In the genomic region with DNA sequence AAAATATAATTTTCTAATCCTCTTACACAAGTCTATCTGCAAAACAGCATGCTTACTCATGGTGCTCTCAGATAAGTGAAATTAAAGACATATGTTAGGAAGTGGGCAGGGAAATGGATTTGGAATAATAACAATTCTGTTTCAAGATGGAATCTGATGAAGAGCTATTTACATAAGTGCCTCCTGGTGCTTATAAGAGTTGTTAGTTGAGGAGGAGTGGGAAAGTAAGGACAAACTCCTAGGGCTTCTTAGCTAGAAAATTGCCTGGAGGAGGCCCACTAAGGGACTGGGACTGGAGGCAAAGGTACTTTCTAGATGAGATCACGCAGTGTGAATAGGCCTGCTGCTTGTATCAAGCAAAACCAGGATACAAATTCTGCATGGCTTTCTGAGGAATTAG, we compare ENCODE assay signal across 27 cellular contexts.
DNase-seq lines count a peak whose midpoint lies in the region; ATAC-seq and TF ChIP-seq lines count a peak whose summit lies in the region.
"Had no signal": no experiment of that assay in that cellular context is flagged by ENCODE, and none has a peak within 500 bp of the region (broad histone marks: within the 10 kb centered on the region; RNA-seq: fewer than 3 reads in every experiment).

No MANE protein-coding gene starts in this region.

- intact Hi-C loops in CD8-positive, alpha-beta T cell (cut with DNase I, micrococcal nuclease), result no loop called here

- H3K4me1 ChIP-seq in adipocyte (ENCODE audit: control insufficient read depth, insufficient read depth, low read length), result no peaks in the 10 kb centered on the region
- no peaks in the 10 kb centered on the region for H3K4me1 ChIP-seq in CD8-positive, alpha-beta T cell (ENCODE audit: insufficient read depth, low read length)
- H3K4me1 ChIP-seq: esophagus squamous epithelium, left lung, parathyroid adenoma, upper lobe of left lung had no signal

- H3K9ac ChIP-seq in adipocyte (ENCODE audit: low read length), result no peak overlapping the region
- H3K9ac ChIP-seq: parathyroid adenoma had no signal

- H3K4me3 Mint-ChIP-seq in CD8-positive, alpha-beta T cell, result no peak overlapping the region
- no peak overlapping the region for H3K4me3 Mint-ChIP-seq in glutamatergic neuron (ENCODE audit: unreplicated experiment)
- H3K4me3 Mint-ChIP-seq: activated CD4-positive, alpha-beta T cell treated with anti-CD3 and anti-CD28 coated beads, Interleukin-2, amount 10 ng/mL, durations not matched to agents 7 days and 5 days; activated CD8-positive, alpha-beta memory T cell treated with anti-CD3 and anti-CD28 coated beads, Interleukin-2, amount 10 ng/mL, durations not matched to agents 7 days and 5 days; activated naive CD4-positive, alpha-beta T cell treated with anti-CD3 and anti-CD28 coated beads, Interleukin-2, amount 10 ng/mL, durations not matched to agents 7 days and 5 days; CD4-positive, CD25-positive, alpha-beta regulatory T cell; natural killer cell treated with Interleukin-12 subunit alpha and Interleukin-12 subunit beta and Interleukin-15 and Interleukin-18, amount 100 ng/mL, for 72 hours had no signal

- CTCF ChIA-PET in CD8-positive, alpha-beta T cell (lab: Charles Lee), result no interaction called here

- peaks cover 3% of the 10 kb centered on the region for H3K9me3 Mint-ChIP-seq in CD8-positive, alpha-beta T cell
- H3K9me3 Mint-ChIP-seq in glutamatergic neuron (ENCODE audit: unreplicated experiment), result peaks cover 2% of the 10 kb centered on the region
- H3K9me3 Mint-ChIP-seq: activated CD4-positive, alpha-beta T cell treated with anti-CD3 and anti-CD28 coated beads, Interleukin-2, amount 10 ng/mL, durations not matched to agents 7 days and 5 days; activated naive CD4-positive, alpha-beta T cell treated with anti-CD3 and anti-CD28 coated beads, Interleukin-2, amount 10 ng/mL, durations not matched to agents 7 days and 5 days had no signal

- no peak for ATAC-seq in CD8-positive, alpha-beta T cell
- no peak for ATAC-seq in GM19324 (IDR thresholded peaks at IDR 0.05; ENCODE audit: low FRiP score, unreplicated experiment)
- ATAC-seq: activated CD8-positive, alpha-beta memory T cell treated with anti-CD3 and anti-CD28 coated beads, Interleukin-2, amount 10 ng/mL, durations not matched to agents 7 days and 5 days; left lung; natural killer cell treated with Interleukin-12 subunit alpha and Interleukin-12 subunit beta and Interleukin-15 and Interleukin-18, amount 100 ng/mL, for 72 hours; Panc1; right cardiac atrium had no signal

- no peaks in the 10 kb centered on the region for H3K27me3 ChIP-seq in adipocyte (replicated peaks; ENCODE audit: control insufficient read depth, insufficient read depth, low read length)
- no peaks in the 10 kb centered on the region for H3K27me3 ChIP-seq in CD8-positive, alpha-beta T cell (ENCODE audit: insufficient read depth, low read length)
- H3K27me3 ChIP-seq: esophagus squamous epithelium, left lung, upper lobe of left lung had no signal

- no peak overlapping the region for H3K27ac Mint-ChIP-seq in CD8-positive, alpha-beta T cell
- H3K27ac Mint-ChIP-seq in glutamatergic neuron (ENCODE audit: unreplicated experiment), result no peak overlapping the region
- H3K27ac Mint-ChIP-seq: activated CD4-positive, alpha-beta T cell treated with anti-CD3 and anti-CD28 coated beads, Interleukin-2, amount 10 ng/mL, durations not matched to agents 7 days and 5 days; activated CD8-positive, alpha-beta memory T cell treated with anti-CD3 and anti-CD28 coated beads, Interleukin-2, amount 10 ng/mL, durations not matched to agents 7 days and 5 days; activated naive CD4-positive, alpha-beta T cell treated with anti-CD3 and anti-CD28 coated beads, Interleukin-2, amount 10 ng/mL, durations not matched to agents 7 days and 5 days; CD4-positive, CD25-positive, alpha-beta regulatory T cell; natural killer cell treated with Interleukin-12 subunit alpha and Interleukin-12 subunit beta and Interleukin-15 and Interleukin-18, amount 100 ng/mL, for 72 hours had no signal

- TF ChIP-seq CTCF in fibroblast of the aortic adventitia (IDR thresholded peaks at IDR 0.05; ENCODE audit: insufficient read depth, low read length) (no peak), glutamatergic neuron (IDR thresholded peaks at IDR 0.05; ENCODE audit: partially characterized antibody, unreplicated experiment) (no peak)
- TF ChIP-seq CTCF in CD8-positive, alpha-beta T cell (IDR thresholded peaks at IDR 0.05), result no peak

- H3K27me3 Mint-ChIP-seq in CD8-positive, alpha-beta T cell (ENCODE audit: low read depth), result no peaks in the 10 kb centered on the region
- H3K27me3 Mint-ChIP-seq in glutamatergic neuron (ENCODE audit: unreplicated experiment), result no peaks in the 10 kb centered on the region
- H3K27me3 Mint-ChIP-seq: activated CD4-positive, alpha-beta T cell treated with anti-CD3 and anti-CD28 coated beads, Interleukin-2, amount 10 ng/mL, durations not matched to agents 7 days and 5 days; activated CD8-positive, alpha-beta memory T cell treated with anti-CD3 and anti-CD28 coated beads, Interleukin-2, amount 10 ng/mL, durations not matched to agents 7 days and 5 days; activated naive CD4-positive, alpha-beta T cell treated with anti-CD3 and anti-CD28 coated beads, Interleukin-2, amount 10 ng/mL, durations not matched to agents 7 days and 5 days; CD4-positive, CD25-positive, alpha-beta regulatory T cell; natural killer cell treated with Interleukin-12 subunit alpha and Interleukin-12 subunit beta and Interleukin-15 and Interleukin-18, amount 100 ng/mL, for 72 hours had no signal

- no peaks in the 10 kb centered on the region for H3K36me3 Mint-ChIP-seq in CD8-positive, alpha-beta T cell
- no peaks in the 10 kb centered on the region for H3K36me3 Mint-ChIP-seq in glutamatergic neuron (ENCODE audit: unreplicated experiment)
- H3K36me3 Mint-ChIP-seq: activated CD8-positive, alpha-beta memory T cell treated with anti-CD3 and anti-CD28 coated beads, Interleukin-2, amount 10 ng/mL, durations not matched to agents 7 days and 5 days; activated naive CD4-positive, alpha-beta T cell treated with anti-CD3 and anti-CD28 coated beads, Interleukin-2, amount 10 ng/mL, durations not matched to agents 7 days and 5 days; CD4-positive, CD25-positive, alpha-beta regulatory T cell; natural killer cell treated with Interleukin-12 subunit alpha and Interleukin-12 subunit beta and Interleukin-15 and Interleukin-18, amount 100 ng/mL, for 72 hours had no signal

- H3K27ac ChIP-seq in CD8-positive, alpha-beta T cell (ENCODE audit: low read depth, low read length), result no peak overlapping the region
- H3K27ac ChIP-seq: esophagus squamous epithelium, left lung, parathyroid adenoma, upper lobe of left lung, VCaP had no signal

- peaks cover 8% of the 10 kb centered on the region for H3K9me3 ChIP-seq in adipocyte (ENCODE audit: control insufficient read depth, low read length)
- no peaks in the 10 kb centered on the region for H3K9me3 ChIP-seq in CD8-positive, alpha-beta T cell (ENCODE audit: low read length)
- H3K9me3 ChIP-seq: esophagus squamous epithelium, left lung, upper lobe of left lung had no signal

- no peaks in the 10 kb centered on the region for H3K4me1 Mint-ChIP-seq in CD8-positive, alpha-beta T cell (ENCODE audit: low read depth)
- no peaks in the 10 kb centered on the region for H3K4me1 Mint-ChIP-seq in glutamatergic neuron (ENCODE audit: low read depth, unreplicated experiment)
- H3K4me1 Mint-ChIP-seq: activated CD4-positive, alpha-beta T cell treated with anti-CD3 and anti-CD28 coated beads, Interleukin-2, amount 10 ng/mL, durations not matched to agents 7 days and 5 days; activated CD8-positive, alpha-beta memory T cell treated with anti-CD3 and anti-CD28 coated beads, Interleukin-2, amount 10 ng/mL, durations not matched to agents 7 days and 5 days; activated naive CD4-positive, alpha-beta T cell treated with anti-CD3 and anti-CD28 coated beads, Interleukin-2, amount 10 ng/mL, durations not matched to agents 7 days and 5 days; CD4-positive, CD25-positive, alpha-beta regulatory T cell had no signal

- DNase-seq in AG08395 (ENCODE audit: low spot score), result peak; percentile 35
- peak; percentile 20 for DNase-seq in GM03348 (ENCODE audit: low spot score)
- DNase-seq in adipocyte (ENCODE audit: low read depth), result peak; percentile 74
- DNase-seq in fibroblast of the aortic adventitia (ENCODE audit: low read depth), result peak; percentile 86
- DNase-seq in CD8-positive, alpha-beta T cell, result no peak
- DNase-seq in glutamatergic neuron, result no peak
- no peak for DNase-seq in RKO (ENCODE audit: low spot score)
- DNase-seq: activated CD4-positive, alpha-beta T cell treated with anti-CD3 and anti-CD28 coated beads, Interleukin-2, amount 10 ng/mL, durations not matched to agents 7 days and 5 days; activated CD8-positive, alpha-beta memory T cell treated with anti-CD3 and anti-CD28 coated beads, Interleukin-2, amount 10 ng/mL, durations not matched to agents 7 days and 5 days; activated naive CD4-positive, alpha-beta T cell treated with anti-CD3 and anti-CD28 coated beads, Interleukin-2, amount 10 ng/mL, durations not matched to agents 7 days and 5 days; aorta; CD4-positive, CD25-positive, alpha-beta regulatory T cell; cerebellar nuclear complex; DMS153; effector CD4-positive, alpha-beta T cell; esophagus squamous epithelium; left lung; NCI-H1092 treated with DMSO at 0.1 percent for 48 hours; NCI-H2029 treated with DMSO at 0.1 percent for 48 hours; right cardiac atrium; T-helper 2 cell; upper lobe of left lung had no signal

- POLR2A ChIA-PET in CD8-positive, alpha-beta T cell (lab: Charles Lee), result no interaction called here

- H3K36me3 ChIP-seq in adipocyte (ENCODE audit: control insufficient read depth, insufficient read depth, low read length, severe bottlenecking), result no peaks in the 10 kb centered on the region
- H3K36me3 ChIP-seq in CD8-positive, alpha-beta T cell (ENCODE audit: insufficient read depth, low read length), result no peaks in the 10 kb centered on the region
- H3K36me3 ChIP-seq: esophagus squamous epithelium, left lung, upper lobe of left lung had no signal

- H3K4me3 ChIP-seq in adipocyte (ENCODE audit: low read length) (no peak overlapping the region), fibroblast of the aortic adventitia (ENCODE audit: low read depth, low read length) (no peak overlapping the region)
- H3K4me3 ChIP-seq in CD8-positive, alpha-beta T cell (ENCODE audit: low read depth, low read length), result no peak overlapping the region
- H3K4me3 ChIP-seq: esophagus squamous epithelium, left lung, upper lobe of left lung had no signal

Comparison
In these comparisons a context has a peak if more than half of its experiments do, and no peak if none do; other contexts are left out.
1. DNase-seq: peak in AG08395 (single experiment), GM03348 (single experiment), adipocyte (single experiment) and fibroblast of the aortic adventitia (single experiment); none in CD8-positive, alpha-beta T cell (0 of 7), glutamatergic neuron (single experiment) and RKO (single experiment).